18 cellular contexts compared by ENCODE assay signal in genomic region chr10:15672469-15672868, GRCh38. TPM values are rescaled to one million over a fixed set of nuclear protein-coding genes. Genes with fewer than 3 reads are reported as not detected.
A peak's percentile ranks its signal among the peaks of the same experiment; 100 is the strongest.
DNase-seq lines count a peak whose midpoint lies in the region; ATAC-seq and TF ChIP-seq lines count a peak whose summit lies in the region.
"Had no signal": no experiment of that assay in that cellular context is flagged by ENCODE, and none has a peak within 500 bp of the region (broad histone marks: within the 10 kb centered on the region; RNA-seq: fewer than 3 reads in every experiment).

No MANE protein-coding gene starts in this region.

- BruUV-seq in PC-3 (replicated peaks; lab: Mats Ljungman, UMichigan): no TSS peak

- peak overlapping the region; percentile 21 for H3K4me3 Mint-ChIP-seq in endothelial cell (ENCODE audit: unreplicated experiment)
- H3K4me3 Mint-ChIP-seq: GM23338; T-helper 1 cell treated with Interleukin-12 subunit alpha and Interleukin-12 subunit beta and Interleukin-4 antibody, amounts not matched to agents 30 μg/mL and 1 μg/mL, for 36 hours had no signal

- H3K23ac ChIP-seq in neuronal stem cell (ENCODE audit: low read depth, low read length, poor library complexity): no peak overlapping the region

- H2BK15ac ChIP-seq in neuronal stem cell (ENCODE audit: low read length): no peak overlapping the region

- no peak overlapping the region for H3K14ac ChIP-seq in neuronal stem cell (ENCODE audit: low read length)

- no peaks in the 10 kb centered on the region for H4K20me1 ChIP-seq in PC-3 (ENCODE audit: low read length)

- H2AFZ ChIP-seq in PC-3 (ENCODE audit: low read length): no peak overlapping the region
- no peak overlapping the region for H2AFZ ChIP-seq in neuronal stem cell (ENCODE audit: low read length)

- no peaks in the 10 kb centered on the region for H3K36me3 ChIP-seq in PC-3 (ENCODE audit: low read depth, low read length)
- H3K36me3 ChIP-seq in uterus: no peaks in the 10 kb centered on the region
- H3K36me3 ChIP-seq in neuronal stem cell (replicated peaks in 1 of 2; ENCODE audit: control insufficient read depth in 2 of 2, insufficient read depth in 2 of 2, low read length in 2 of 2): no peaks in the 10 kb centered on the region

- CTCF ChIA-PET in PC-3 (lab: Charles Lee): no interaction called here

- H3K18ac ChIP-seq in neuronal stem cell (ENCODE audit: low read length): no peak overlapping the region

- intact Hi-C loops in PC-3 (cut with micrococcal nuclease) (no loop called here), uterus (cut with DNase I; ENCODE audit: low total_unique reads) (no loop called here)

- no peak for TF ChIP-seq POLR2A in uterus (IDR thresholded peaks at IDR 0.05)

- H2BK120ac ChIP-seq in neuronal stem cell (ENCODE audit: low read depth, low read length): no peak overlapping the region

- DNase-seq in M059J (ENCODE audit: low read depth): peak; percentile 7
- peak; percentile 15 for DNase-seq in PC-3
- no peak for DNase-seq in endothelial cell (ENCODE audit: low spot score)
- DNase-seq in uterus: no peak
- no peak for DNase-seq in NCI-H1105 (lab: John Stamatoyannopoulos, UW)
- DNase-seq in neuronal stem cell (ENCODE audit: low spot score): no peak
- DNase-seq: ACHN, DMS79 treated with DMSO at 0.1 percent for 48 hours, NCI-H1694 treated with DMSO at 0.1 percent for 48 hours, NCI-H510A treated with DMSO at 0.1 percent for 48 hours, NCI-H774, SIG-M5 had no signal

- H3K27ac Mint-ChIP-seq in endothelial cell (ENCODE audit: unreplicated experiment): peak overlapping the region; percentile 80
- H3K27ac Mint-ChIP-seq: GM23338; T-helper 1 cell treated with Interleukin-12 subunit alpha and Interleukin-12 subunit beta and Interleukin-4 antibody, amounts not matched to agents 30 μg/mL and 1 μg/mL, for 36 hours had no signal

- no peak overlapping the region for H3K4me2 ChIP-seq in PC-3 (ENCODE audit: low read length)
- no peak overlapping the region for H3K4me2 ChIP-seq in neuronal stem cell (ENCODE audit: insufficient read depth, low read length, poor library complexity, severe bottlenecking)
- H3K4me2 ChIP-seq: GM23338 had no signal

- peaks cover 8% of the 10 kb centered on the region for H3K9me3 Mint-ChIP-seq in endothelial cell (ENCODE audit: unreplicated experiment)
- H3K9me3 Mint-ChIP-seq: T-helper 1 cell treated with Interleukin-12 subunit alpha and Interleukin-12 subunit beta and Interleukin-4 antibody, amounts not matched to agents 30 μg/mL and 1 μg/mL, for 36 hours had no signal

- H3K9ac ChIP-seq in PC-3 (ENCODE audit: low read length): no peak overlapping the region
- no peak overlapping the region for H3K9ac ChIP-seq in neuronal stem cell (ENCODE audit: low read depth, low read length, poor library complexity)

- no peak for ATAC-seq in PC-3
- ATAC-seq in GM19463 (IDR thresholded peaks at IDR 0.05; ENCODE audit: unreplicated experiment): no peak
- ATAC-seq: GM23338, HCT116 had no signal

- no peak overlapping the region for H3K4ac ChIP-seq in neuronal stem cell (ENCODE audit: low read length)

- WGBS in neuronal stem cell (ENCODE audit: extremely low coverage in 2 of 2, insufficient read length in 2 of 2, insufficient replicate concordance in 1 of 2), 2 donors: no CpG with 5 or more reads among the region's 3 CpGs

- H3K9me3 ChIP-seq in PC-3 (ENCODE audit: low read length) (no peaks in the 10 kb centered on the region), uterus (no peaks in the 10 kb centered on the region), neuronal stem cell (replicated peaks in 1 of 2; ENCODE audit: control insufficient read depth in 2 of 2, insufficient read depth in 1 of 2, low read depth in 1 of 2, low read length in 2 of 2) (no peaks in the 10 kb centered on the region)

- H3K4me3 ChIP-seq in PC-3 (ENCODE audit: low read length): no peak overlapping the region
- no peak overlapping the region for H3K4me3 ChIP-seq in uterus
- H3K4me3 ChIP-seq in neuronal stem cell (ENCODE audit: low read length in 2 of 2): no peak overlapping the region
- H3K4me3 ChIP-seq: GM23338 had no signal

- H3K79me1 ChIP-seq in neuronal stem cell (ENCODE audit: low read depth, low read length): no peaks in the 10 kb centered on the region

- no peak overlapping the region for H4K8ac ChIP-seq in neuronal stem cell (ENCODE audit: low read depth, low read length)

- peaks cover 24% of the 10 kb centered on the region for H3K4me1 Mint-ChIP-seq in endothelial cell (ENCODE audit: unreplicated experiment)
- H3K4me1 Mint-ChIP-seq: GM23338 had no signal

- H3K27ac ChIP-seq in PC-3 (ENCODE audit: low read length): no peak overlapping the region
- no peak overlapping the region for H3K27ac ChIP-seq in uterus
- H3K27ac ChIP-seq in neuronal stem cell (replicated peaks; ENCODE audit: low read length): no peak overlapping the region
- H3K27ac ChIP-seq: C4-2B, RWPE1 had no signal

- H3K27me3 ChIP-seq in PC-3 (ENCODE audit: low read length): peaks cover 28% of the 10 kb centered on the region
- H3K27me3 ChIP-seq in uterus: no peaks in the 10 kb centered on the region
- no peaks in the 10 kb centered on the region for H3K27me3 ChIP-seq in neuronal stem cell (ENCODE audit: control insufficient read depth in 3 of 3, insufficient read depth in 3 of 3, low read depth in 1 of 3, low read length in 3 of 3)

- H3K79me2 ChIP-seq in PC-3 (ENCODE audit: low read length): no peaks in the 10 kb centered on the region

- no peak overlapping the region for H4K91ac ChIP-seq in neuronal stem cell (ENCODE audit: low read depth, low read length, poor library complexity)

- no peak overlapping the region for H2BK5ac ChIP-seq in neuronal stem cell (ENCODE audit: low read length)

- no peak overlapping the region for H2BK12ac ChIP-seq in neuronal stem cell (ENCODE audit: low read length)

- TF ChIP-seq CTCF in PC-3 (conservative IDR thresholded peaks at IDR 0.05; ENCODE audit: low read depth, low read length) (no peak), endothelial cell (IDR thresholded peaks at IDR 0.05; ENCODE audit: unreplicated experiment) (no peak), uterus (IDR thresholded peaks at IDR 0.05) (no peak)

- H3K4me1 ChIP-seq in PC-3 (ENCODE audit: insufficient read depth, low read length) (no peaks in the 10 kb centered on the region), uterus (no peaks in the 10 kb centered on the region), neuronal stem cell (ENCODE audit: control insufficient read depth in 2 of 2, insufficient read depth in 1 of 2, low read depth in 1 of 2, low read length in 2 of 2) (no peaks in the 10 kb centered on the region)

- no peaks in the 10 kb centered on the region for H3K27me3 Mint-ChIP-seq in endothelial cell (ENCODE audit: unreplicated experiment)

- peaks cover 4% of the 10 kb centered on the region for H3K36me3 Mint-ChIP-seq in endothelial cell (ENCODE audit: low read depth, unreplicated experiment)

- H3F3A ChIP-seq in PC-3 (ENCODE audit: low read length, unreplicated experiment): no peaks in the 10 kb centered on the region

- POLR2A ChIA-PET in PC-3 (lab: Charles Lee; ENCODE audit: unreplicated experiment): interaction anchor here (0.6 kb wide), 1 partner anchor 14 kb away, joined by 3 read pairs; no protein-coding TSS in a partner anchor

- H3K9me2 ChIP-seq in PC-3 (replicated peaks; ENCODE audit: low read length): no peaks in the 10 kb centered on the region

- H2AK5ac ChIP-seq in neuronal stem cell (ENCODE audit: low read depth, low read length): no peak overlapping the region

RNA-seq across cellular contexts. Expression of gene ITGA8, which starts 47.3 kb away (rescaled TPM):
- 0.25 and 0.62 TPM in 2 replicates for total RNA-seq in M059J (2014; rRNA removed; shearing (Covaris generic))
- total RNA-seq in PC-3 (2014; rRNA removed) (not detected in 2 replicates), endothelial cell (ENCODE audit: unreplicated experiment) (0.51 TPM), uterus (10 to 100 TPM in 2 of 4 donors, 1 to 10 TPM in 2; 9.4 to 64.8 (median 28.1) TPM)
- polyA plus RNA-seq in neuronal stem cell (2013, experiment 1 of 2): not detected
- not detected for polyA plus RNA-seq in neuronal stem cell (2013, experiment 2 of 2)
- total RNA-seq: GM23338 had no signal
- polyA plus RNA-seq: GM23338 had no signal

Comparison
In these comparisons a context has a peak if more than half of its experiments do, and no peak if none do; other contexts are left out.
1. DNase-seq: peak in M059J (single experiment) and PC-3 (single experiment); none in endothelial cell (single experiment), uterus (0 of 2), NCI-H1105 (single experiment) and neuronal stem cell (single experiment).